1 cellular context compared by ENCODE assay signal in the genomic region with DNA sequence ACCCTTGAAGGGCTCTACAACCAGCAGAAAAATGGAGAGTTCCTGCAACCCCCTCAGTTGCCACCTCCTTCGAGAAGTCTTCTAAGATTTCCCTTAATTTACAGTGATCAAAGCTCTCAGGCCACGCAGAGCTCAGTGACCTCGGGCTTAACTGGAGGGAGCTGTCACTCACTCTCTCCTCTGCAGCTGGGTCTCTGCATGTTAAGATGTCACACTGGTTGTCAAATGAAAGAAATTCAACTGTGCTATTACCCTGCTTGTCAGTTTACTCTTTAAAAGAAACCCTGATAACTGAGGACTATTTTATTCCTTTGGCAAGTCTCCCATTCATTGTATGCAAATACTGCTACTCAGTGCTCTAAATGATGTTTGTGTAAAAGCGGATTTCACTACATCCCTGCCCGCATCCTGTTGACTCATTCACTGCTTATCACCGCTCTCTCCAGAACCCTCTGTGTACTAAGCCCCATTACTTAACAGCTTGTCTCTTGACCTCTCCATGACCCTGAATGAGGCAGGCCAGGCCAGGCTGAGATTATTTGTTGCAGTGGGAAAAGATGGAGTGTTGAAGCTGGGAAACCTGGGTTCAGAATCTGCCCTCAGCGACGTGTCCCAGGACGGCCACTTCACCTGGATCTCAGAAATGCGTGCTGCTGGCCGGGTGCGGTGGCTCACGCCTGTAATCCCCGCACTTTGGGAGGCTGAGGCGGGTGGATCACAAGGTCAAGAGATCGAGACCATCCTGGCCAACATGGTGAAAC.
A peak's percentile ranks its signal among the peaks of the same experiment; 100 is the strongest.
TF ChIP-seq lines count a peak whose summit lies in the region.

No MANE protein-coding gene starts in this region.

TF ChIP-seq in A549, 52 proteins besides CTCF, POLR2A, EP300 and RAD21 (continued from another document):
- TF ChIP-seq, protein P1, sequence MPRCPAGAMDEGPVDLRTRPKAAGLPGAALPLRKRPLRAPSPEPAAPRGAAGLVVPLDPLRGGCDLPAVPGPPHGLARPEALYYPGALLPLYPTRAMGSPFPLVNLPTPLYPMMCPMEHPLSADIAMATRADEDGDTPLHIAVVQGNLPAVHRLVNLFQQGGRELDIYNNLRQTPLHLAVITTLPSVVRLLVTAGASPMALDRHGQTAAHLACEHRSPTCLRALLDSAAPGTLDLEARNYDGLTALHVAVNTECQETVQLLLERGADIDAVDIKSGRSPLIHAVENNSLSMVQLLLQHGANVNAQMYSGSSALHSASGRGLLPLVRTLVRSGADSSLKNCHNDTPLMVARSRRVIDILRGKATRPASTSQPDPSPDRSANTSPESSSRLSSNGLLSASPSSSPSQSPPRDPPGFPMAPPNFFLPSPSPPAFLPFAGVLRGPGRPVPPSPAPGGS (IDR thresholded peaks at IDR 0.05), result peak; percentile 72; the same call in 2 of the 3 replicates
- TF ChIP-seq JUNB (IDR thresholded peaks at IDR 0.05), result peak; percentile 79
- TF ChIP-seq RNF2 (IDR thresholded peaks at IDR 0.05; ENCODE audit: borderline replicate concordance, low read depth), result no peak
- no peak for TF ChIP-seq MYC (IDR thresholded peaks at IDR 0.05; ENCODE audit: borderline replicate concordance, low read length)
- TF ChIP-seq, protein P2, sequence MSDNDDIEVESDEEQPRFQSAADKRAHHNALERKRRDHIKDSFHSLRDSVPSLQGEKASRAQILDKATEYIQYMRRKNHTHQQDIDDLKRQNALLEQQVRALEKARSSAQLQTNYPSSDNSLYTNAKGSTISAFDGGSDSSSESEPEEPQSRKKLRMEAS (IDR thresholded peaks at IDR 0.05), result peak; percentile 83
- TF ChIP-seq, protein P3, sequence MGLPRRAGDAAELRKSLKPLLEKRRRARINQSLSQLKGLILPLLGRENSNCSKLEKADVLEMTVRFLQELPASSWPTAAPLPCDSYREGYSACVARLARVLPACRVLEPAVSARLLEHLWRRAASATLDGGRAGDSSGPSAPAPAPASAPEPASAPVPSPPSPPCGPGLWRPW (IDR thresholded peaks at IDR 0.05), result 0 out of 2 replicates have a peak, but pooled peaks have one; percentile 17
- no peak for TF ChIP-seq KDM5A (IDR thresholded peaks at IDR 0.05)
- peak; percentile 29 for TF ChIP-seq ZFP36 (IDR thresholded peaks at IDR 0.05; ENCODE audit: borderline replicate concordance, partially characterized antibody)
- TF ChIP-seq CBX8 (IDR thresholded peaks at IDR 0.05), result no peak
- TF ChIP-seq HEYL (CRISPR knock-in tag; IDR thresholded peaks at IDR 0.05), result no peak
- TF ChIP-seq, protein P4, sequence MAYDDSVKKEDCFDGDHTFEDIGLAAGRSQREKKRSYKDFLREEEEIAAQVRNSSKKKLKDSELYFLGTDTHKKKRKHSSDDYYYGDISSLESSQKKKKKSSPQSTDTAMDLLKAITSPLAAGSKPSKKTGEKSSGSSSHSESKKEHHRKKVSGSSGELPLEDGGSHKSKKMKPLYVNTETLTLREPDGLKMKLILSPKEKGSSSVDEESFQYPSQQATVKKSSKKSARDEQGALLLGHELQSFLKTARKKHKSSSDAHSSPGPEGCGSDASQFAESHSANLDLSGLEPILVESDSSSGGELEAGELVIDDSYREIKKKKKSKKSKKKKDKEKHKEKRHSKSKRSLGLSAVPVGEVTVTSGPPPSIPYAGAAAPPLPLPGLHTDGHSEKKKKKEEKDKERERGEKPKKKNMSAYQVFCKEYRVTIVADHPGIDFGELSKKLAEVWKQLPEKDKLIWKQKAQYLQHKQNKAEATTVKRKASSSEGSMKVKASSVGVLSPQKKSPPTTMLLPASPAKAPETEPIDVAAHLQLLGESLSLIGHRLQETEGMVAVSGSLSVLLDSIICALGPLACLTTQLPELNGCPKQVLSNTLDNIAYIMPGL (CRISPR knock-in tag; IDR thresholded peaks at IDR 0.05; ENCODE audit: borderline replicate concordance), result no peak
- no peak for TF ChIP-seq TP53 (CRISPR knock-in tag; IDR thresholded peaks at IDR 0.05)
- TF ChIP-seq FOSB (CRISPR knock-in tag; IDR thresholded peaks at IDR 0.05), result 0 out of 2 replicates have a peak, but pooled peaks have one; percentile 8
- TF ChIP-seq, protein P5, sequence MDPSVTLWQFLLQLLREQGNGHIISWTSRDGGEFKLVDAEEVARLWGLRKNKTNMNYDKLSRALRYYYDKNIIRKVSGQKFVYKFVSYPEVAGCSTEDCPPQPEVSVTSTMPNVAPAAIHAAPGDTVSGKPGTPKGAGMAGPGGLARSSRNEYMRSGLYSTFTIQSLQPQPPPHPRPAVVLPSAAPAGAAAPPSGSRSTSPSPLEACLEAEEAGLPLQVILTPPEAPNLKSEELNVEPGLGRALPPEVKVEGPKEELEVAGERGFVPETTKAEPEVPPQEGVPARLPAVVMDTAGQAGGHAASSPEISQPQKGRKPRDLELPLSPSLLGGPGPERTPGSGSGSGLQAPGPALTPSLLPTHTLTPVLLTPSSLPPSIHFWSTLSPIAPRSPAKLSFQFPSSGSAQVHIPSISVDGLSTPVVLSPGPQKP (IDR thresholded peaks at IDR 0.05; ENCODE audit: low read depth, low read length), result no peak
- peak; percentile 97 for TF ChIP-seq RARB (CRISPR knock-in tag; IDR thresholded peaks at IDR 0.05)
